In the genomic region with DNA sequence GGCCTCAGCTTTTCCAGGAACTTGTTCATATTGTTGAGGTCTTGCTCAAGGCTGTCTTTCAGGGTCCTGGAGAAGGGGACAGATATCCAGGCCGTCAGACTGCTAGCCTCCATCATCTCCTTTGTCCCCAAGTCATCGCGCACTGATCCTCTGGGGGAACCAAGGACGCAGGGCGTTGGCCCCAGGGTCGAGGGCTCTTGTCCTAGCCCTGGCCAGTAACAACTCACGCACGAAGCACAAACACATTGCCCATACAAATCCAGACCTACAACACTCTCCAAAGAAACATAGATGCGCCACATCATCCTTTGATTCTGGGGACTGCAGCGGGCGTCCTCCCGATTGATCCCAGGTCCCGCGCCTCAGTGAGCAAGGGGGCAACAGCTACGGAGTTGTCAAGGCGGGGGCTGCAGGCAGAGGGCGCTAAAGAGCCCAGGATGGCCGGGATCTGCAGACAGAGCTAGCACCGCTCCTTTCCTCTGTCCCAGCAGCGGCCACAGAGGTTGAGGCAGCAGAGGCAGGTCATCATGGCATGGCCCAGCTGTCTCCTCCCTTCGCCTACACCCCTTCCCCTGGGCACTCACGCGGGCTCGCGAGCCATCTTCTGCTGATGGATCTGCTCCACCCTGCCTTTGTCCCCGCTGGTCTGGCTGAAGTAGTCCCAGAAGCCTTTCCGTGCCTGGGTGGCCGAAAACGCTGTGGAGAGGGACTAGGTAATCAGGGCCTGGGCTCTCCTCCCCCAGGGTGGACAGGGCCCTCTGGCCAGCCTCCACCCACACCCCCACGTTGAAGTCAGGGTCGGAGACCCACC, we compare ENCODE assay signal across 1 cellular context.
TF ChIP-seq lines count a peak whose summit lies in the region.

No MANE protein-coding gene starts in this region.

TF ChIP-seq in SK-N-SH, 30 proteins besides CTCF, POLR2A, EP300 and RAD21:
- TF ChIP-seq NRF1 (IDR thresholded peaks at IDR 0.05; ENCODE audit: low read depth, low read length) (no peak), SMC3 (IDR thresholded peaks at IDR 0.05; ENCODE audit: low read depth, low read length) (peak; percentile 94)
